ENCODE assay signal across 20 cellular contexts in genomic region chr3:99855900-99856299, GRCh38. TPM values are rescaled to one million over a fixed set of nuclear protein-coding genes. Genes with fewer than 3 reads are reported as not detected.
DNase-seq lines count a peak whose midpoint lies in the region; ATAC-seq, FAIRE-seq and TF ChIP-seq lines count a peak whose summit lies in the region.
"Had no signal": no experiment of that assay in that cellular context is flagged by ENCODE, and none has a peak within 500 bp of the region (broad histone marks: within the 10 kb centered on the region; RNA-seq: fewer than 3 reads in every experiment).

No MANE protein-coding gene starts in this region.

- no peaks in the 10 kb centered on the region for H3K27me3 ChIP-seq in GM23338 (ENCODE audit: insufficient read depth)
- H3K27me3 ChIP-seq in rectal smooth muscle tissue (ENCODE audit: control insufficient read depth, insufficient read depth, low read length) = no peaks in the 10 kb centered on the region
- H3K27me3 ChIP-seq in endodermal cell (ENCODE audit: control insufficient read depth, insufficient read depth, low read length, poor library complexity, severe bottlenecking) = no peaks in the 10 kb centered on the region
- H3K27me3 ChIP-seq: Peyer's patch had no signal

- H3K9me3 ChIP-seq in endodermal cell (ENCODE audit: control insufficient read depth, low read length) = no peaks in the 10 kb centered on the region
- H3K9me3 ChIP-seq: HAP-1, Peyer's patch had no signal

- TF ChIP-seq CTCF in GM23338 (conservative IDR thresholded peaks at IDR 0.05; ENCODE audit: low read depth in 2 of 2) = no peak
- no peak for TF ChIP-seq CTCF in coronary artery (IDR thresholded peaks at IDR 0.05)
- no peak for TF ChIP-seq CTCF in endodermal cell (conservative IDR thresholded peaks at IDR 0.05)

- peaks cover 37% of the 10 kb centered on the region for H3K79me2 ChIP-seq in GM23338 (replicated peaks; ENCODE audit: insufficient read depth)

- H3K4me1 ChIP-seq in GM23338 (ENCODE audit: insufficient read depth) (peaks cover 32% of the 10 kb centered on the region), rectal smooth muscle tissue (ENCODE audit: control insufficient read depth, insufficient read depth, low read length) (peaks cover 31% of the 10 kb centered on the region), endodermal cell (ENCODE audit: control insufficient read depth, insufficient read depth, low read length) (no peaks in the 10 kb centered on the region)
- H3K4me1 ChIP-seq: Peyer's patch had no signal

- H3K9me3 Mint-ChIP-seq in GM23338 (no peaks in the 10 kb centered on the region), endodermal cell (no peaks in the 10 kb centered on the region)

- no peak overlapping the region for H3K27ac Mint-ChIP-seq in GM23338
- no peak overlapping the region for H3K27ac Mint-ChIP-seq in endodermal cell

- FAIRE-seq in GM12891 (lab: Jason Lieb, UNC) = peak; percentile 28
- FAIRE-seq: K562 had no signal

- TF ChIP-seq POLR2A in GM12891 (IDR thresholded peaks at IDR 0.05; ENCODE audit: low read depth, low read length) = no peak

- no peaks in the 10 kb centered on the region for H3F3A ChIP-seq in GM23338 (replicated peaks; ENCODE audit: low read depth)

- WGBS in endodermal cell (ENCODE audit: insufficient coverage in 1 of 2, insufficient read length in 1 of 2), 2 experiments = 84 to 91% methylated on average over 1 of the region's 1 CpG

- no peak overlapping the region for H3K4me2 ChIP-seq in GM23338

- no peaks in the 10 kb centered on the region for H3K27me3 Mint-ChIP-seq in GM23338 (ENCODE audit: insufficient read depth, low read depth, poor library complexity)
- no peaks in the 10 kb centered on the region for H3K27me3 Mint-ChIP-seq in endodermal cell (ENCODE audit: insufficient read depth)

- peak; percentile 35; the same call in 2 of the 3 replicates for ATAC-seq in GM23338
- no peak for ATAC-seq in GM18861 (IDR thresholded peaks at IDR 0.05; ENCODE audit: unreplicated experiment)
- ATAC-seq: K562, Right ventricle myocardium inferior had no signal

- peaks cover 18% of the 10 kb centered on the region for H4K20me1 ChIP-seq in GM23338 (replicated peaks; ENCODE audit: insufficient read depth)

- H3K4me3 ChIP-seq in GM23338 (no peak overlapping the region), coronary artery (peak overlapping the region; percentile 16), rectal smooth muscle tissue (ENCODE audit: low read length) (no peak overlapping the region), endodermal cell (ENCODE audit: low read length) (no peak overlapping the region)
- H3K4me3 ChIP-seq: HAP-1, K562, Peyer's patch, SK-N-MC had no signal

- H3K36me3 ChIP-seq in GM23338 (ENCODE audit: insufficient read depth) (no peaks in the 10 kb centered on the region), rectal smooth muscle tissue (ENCODE audit: control insufficient read depth, insufficient read depth, low read length) (peaks cover 5% of the 10 kb centered on the region), endodermal cell (ENCODE audit: control insufficient read depth, insufficient read depth, low read length) (no peaks in the 10 kb centered on the region)
- H3K36me3 ChIP-seq: HAP-1, Peyer's patch had no signal

- DNase-seq in GM12891 (ENCODE audit: insufficient read length, low spot score) = no peak
- no peak for DNase-seq in GM23338 (ENCODE audit: low spot score)
- DNase-seq in coronary artery (ENCODE audit: low spot score) = no peak
- no peak for DNase-seq in endodermal cell
- DNase-seq in NOMO-1 treated with dmso at 0.1 percent for 144 hours (lab: John Stamatoyannopoulos, UW; ENCODE audit: unreplicated experiment) = no peak
- DNase-seq in NOMO-1 treated with DMSO at 0.1 percent for 48 hours (lab: John Stamatoyannopoulos, UW; ENCODE audit: unreplicated experiment) = no peak
- DNase-seq: AML-193, COR-L47, DMS153, NCI-H1417 treated with DMSO at 0.1 percent for 48 hours, NCI-H2081, NCI-H510A, NCI-H82, Peyer's patch had no signal

- no peak overlapping the region for H3K27ac ChIP-seq in GM23338 (ENCODE audit: low read depth)
- peak overlapping the region; percentile 28 to 43 for H3K27ac ChIP-seq in coronary artery
- H3K27ac ChIP-seq in rectal smooth muscle tissue (ENCODE audit: low read depth, low read length) = peak overlapping the region; percentile 54
- H3K27ac ChIP-seq in endodermal cell (ENCODE audit: low read depth, low read length) = no peak overlapping the region
- H3K27ac ChIP-seq: Peyer's patch, SK-N-MC had no signal

- H3K4me3 Mint-ChIP-seq in GM23338 (no peak overlapping the region), endodermal cell (no peak overlapping the region)

- no peaks in the 10 kb centered on the region for H3K9me2 ChIP-seq in GM23338 (ENCODE audit: insufficient read depth)

- H3K4me1 Mint-ChIP-seq in GM23338 = peaks cover 33% of the 10 kb centered on the region
- peaks cover 3% of the 10 kb centered on the region for H3K4me1 Mint-ChIP-seq in endodermal cell

- no peak overlapping the region for H3K9ac ChIP-seq in rectal smooth muscle tissue (ENCODE audit: low read length)
- H3K9ac ChIP-seq in endodermal cell (ENCODE audit: extremely low read depth, low read length, poor library complexity, severe bottlenecking) = no peak overlapping the region

- H3K36me3 Mint-ChIP-seq in GM23338 (ENCODE audit: low read depth) (no peaks in the 10 kb centered on the region), endodermal cell (ENCODE audit: low read depth) (no peaks in the 10 kb centered on the region)

- no peak overlapping the region for H2AFZ ChIP-seq in GM23338

TF ChIP-seq in GM12891, 5 proteins besides CTCF, POLR2A, EP300 and RAD21:
- no peak for TF ChIP-seq TAF1 (IDR thresholded peaks at IDR 0.05; ENCODE audit: low read depth, low read length)
- TF ChIP-seq POU2F2 (IDR thresholded peaks at IDR 0.05; ENCODE audit: low read depth, low read length) = no peak
- no peak for TF ChIP-seq POLR2AphosphoS5 (IDR thresholded peaks at IDR 0.05; ENCODE audit: low read depth, low read length)
- no peak for TF ChIP-seq PAX5 (IDR thresholded peaks at IDR 0.05; ENCODE audit: insufficient read depth, low read length, severe bottlenecking)
- no peak for TF ChIP-seq SPI1 (IDR thresholded peaks at IDR 0.05; ENCODE audit: low read depth, low read length)

TF ChIP-seq in GM23338, 12 proteins besides CTCF, POLR2A, EP300 and RAD21:
- TF ChIP-seq CREB1 (CRISPR knock-in tag; IDR thresholded peaks at IDR 0.05; ENCODE audit: low read depth) = no peak

RNA-seq across cellular contexts. Expression of gene CMSS1, which starts 38.2 kb away (rescaled TPM):
- polyA plus RNA-seq in GM12891 (2012; ENCODE audit: low read depth, missing spikeins) = 37.4 TPM
- total RNA-seq in GM23338 (2014; rRNA removed; shearing (Covaris generic)) = 34.4 and 39.4 TPM in 2 replicates
- 187 TPM in 2 replicates for polyA plus RNA-seq in GM23338 (2016; fragmentation: Nextera tagmentation; extraction: Ambion mirVana)
- 10 to 100 TPM; 48.5 to 50.8 TPM for total RNA-seq in endodermal cell
- 48.6 TPM for polyA plus RNA-seq in endodermal cell (2013, experiment 1 of 2)
- 40.0 TPM for polyA plus RNA-seq in endodermal cell (2013, experiment 2 of 2)

Comparison
In these comparisons a context has a peak if more than half of its experiments do, and no peak if none do; other contexts are left out.
1. H3K27ac ChIP-seq: peak in coronary artery (2 of 2) and rectal smooth muscle tissue (single experiment); none in GM23338 (single experiment) and endodermal cell (single experiment).